ENCODE assay signal across 1 cellular context in genomic region chr21:31651491-31651890, GRCh38.
TF ChIP-seq lines count a peak whose summit lies in the region.
"Not testable (repeated sequence)": the region's sequence is repeated elsewhere in the genome, so short reads cannot be mapped to it uniquely, and the experiment has no call there.

No MANE protein-coding gene starts in this region.

TF ChIP-seq in HepG2, 621 proteins besides CTCF, POLR2A, EP300 and RAD21 (continued from another document):
- TF ChIP-seq ARID5B (CRISPR knock-in tag; IDR thresholded peaks at IDR 0.05) (peak; percentile 43; the same call in 1 of the 2 replicates), RARA (CRISPR knock-in tag; IDR thresholded peaks at IDR 0.05) (peak; percentile 58), ZNF770 (CRISPR knock-in tag; IDR thresholded peaks at IDR 0.05) (peak; percentile 69), BCL6 (CRISPR knock-in tag; IDR thresholded peaks at IDR 0.05) (peak; percentile 95), SAP130 (CRISPR knock-in tag; IDR thresholded peaks at IDR 0.05; ENCODE audit: low read depth) (peak; percentile 21; the same call in 1 of the 2 replicates), ZNF292 (CRISPR knock-in tag; IDR thresholded peaks at IDR 0.05; ENCODE audit: borderline replicate concordance, low read depth) (peak; percentile 23; the same call in 1 of the 2 replicates), SOX6 (CRISPR knock-in tag; IDR thresholded peaks at IDR 0.05) (0 out of 2 replicates have a peak, but pooled peaks have one; percentile 11), SOX13 (CRISPR knock-in tag; conservative IDR thresholded peaks at IDR 0.05 in 1 of 2, IDR thresholded peaks at IDR 0.05 in 1 of 2) (peak in 1 of 2 experiments; percentile 25; a peak in 1 of 4 replicates), SOX5 (CRISPR knock-in tag; IDR thresholded peaks at IDR 0.05; ENCODE audit: borderline replicate concordance) (peak; percentile 22; the same call in 1 of the 2 replicates)
- TF ChIP-seq SOX6, SOX13 (IDR thresholded peaks at IDR 0.05): not testable (repeated sequence)
